In the genomic region with DNA sequence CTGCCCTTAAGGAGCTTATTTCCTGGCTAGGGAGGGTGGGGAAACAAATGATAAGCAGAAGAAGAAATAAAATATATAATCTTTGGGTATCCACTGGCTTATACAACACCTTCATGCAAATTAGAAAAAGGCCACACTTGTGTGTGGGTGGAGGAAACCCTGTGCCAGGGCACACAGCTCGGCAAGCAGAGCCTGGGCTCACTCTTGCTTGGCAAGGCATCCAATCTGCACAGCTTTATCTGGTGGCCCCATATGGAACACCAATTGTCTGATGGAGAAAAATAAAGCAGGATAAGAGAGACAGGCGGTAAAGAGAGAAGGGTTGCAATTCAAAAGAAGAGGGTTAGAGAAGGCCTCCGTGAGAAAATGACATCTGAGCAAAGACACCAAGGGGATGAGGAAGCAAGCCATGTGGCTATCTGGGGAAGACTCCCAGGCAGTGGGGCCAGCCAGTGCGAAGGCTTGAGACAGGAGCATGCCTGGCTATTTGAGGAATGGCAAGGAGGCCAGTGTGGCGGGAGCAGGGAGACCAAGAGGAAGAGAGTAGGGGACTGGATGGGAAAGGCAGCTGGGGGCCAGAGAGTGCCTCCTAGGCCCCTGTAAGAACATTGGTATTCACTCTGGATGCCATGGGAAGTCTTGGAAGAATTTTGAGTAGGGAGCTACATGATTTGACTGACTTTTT, we compare ENCODE assay signal across 21 cellular contexts.
"Had no signal": no experiment of that assay in that cellular context is flagged by ENCODE, and none has a peak within 500 bp of the region (broad histone marks: within the 10 kb centered on the region; RNA-seq: fewer than 3 reads in every experiment).

No MANE protein-coding gene starts in this region.

- H3K9me3 ChIP-seq: adrenal gland, breast epithelium, esophagus squamous epithelium, gastrocnemius medialis, right lobe of liver, stomach, suprapubic skin, transverse colon had no signal

- H3K27me3 ChIP-seq: adrenal gland, breast epithelium, gastrocnemius medialis, right lobe of liver, stomach, suprapubic skin, transverse colon had no signal

- H3K4me3 ChIP-seq: adrenal gland, breast epithelium, coronary artery, esophagus squamous epithelium, gastrocnemius medialis, right lobe of liver, smooth muscle cell, stomach, suprapubic skin, transverse colon had no signal

- ATAC-seq: activated T-cell treated with anti-CD3 and anti-CD28 coated beads, Interleukin-2, amount 50 U/mL, for 4 hours; left cardiac atrium; right lobe of liver; stimulated activated memory B cell treated with anti-CD40 and anti-IgM and Interleukin-4, amounts not matched to agents 10 μg/mL and 1 μg/mL and 100 μg/mL, for 72 hours had no signal

- DNase-seq: activated B cell treated with CpG ODN at 0.5 μM for 24 hours; activated CD4-positive, alpha-beta T cell treated with anti-CD3 and anti-CD28 coated beads for 4 hours; activated CD4-positive, alpha-beta T cell treated with anti-CD3 and anti-CD28 coated beads, Interleukin-2, amount 50 U/mL, for 48 hours; activated CD8-positive, alpha-beta memory T cell treated with anti-CD3 and anti-CD28 coated beads, Interleukin-2, amount 50 U/mL, for 48 hours; activated naive CD4-positive, alpha-beta T cell; activated T-cell treated with anti-CD3 and anti-CD28 coated beads, Interleukin-2, amount 50 U/mL, for 4 hours; esophagus squamous epithelium; head of caudate nucleus; hypothalamus; left cardiac atrium; right lobe of liver; stimulated activated CD4-positive, alpha-beta T cell treated with anti-CD3 and anti-CD28 coated beads, Interleukin-15, amount 100 ng/mL, for 24 hours; transverse colon had no signal

- H3K4me2 ChIP-seq: smooth muscle cell had no signal

- H3K27ac ChIP-seq: adrenal gland, breast epithelium, coronary artery, esophagus squamous epithelium, gastrocnemius medialis, right lobe of liver, stomach, suprapubic skin, transverse colon had no signal

- H3K4me1 ChIP-seq: adrenal gland, breast epithelium, right lobe of liver had no signal

- H3K36me3 ChIP-seq: adrenal gland, breast epithelium, esophagus squamous epithelium, gastrocnemius medialis, right lobe of liver, stomach, suprapubic skin, transverse colon had no signal
